ENCODE assay signal across 8 cellular contexts in genomic region chr15:29269485-29270168, GRCh38. TPM values are rescaled to one million over a fixed set of nuclear protein-coding genes. Genes with fewer than 3 reads are reported as not detected.
DNase-seq lines count a peak whose midpoint lies in the region; ATAC-seq and TF ChIP-seq lines count a peak whose summit lies in the region.

TSS of gene NSMCE3 (minus strand) at chr15:29269822. CDS start at chr15:29269705, 117 bp downstream.

- ATAC-seq in HG02870 (IDR thresholded peaks at IDR 0.05; ENCODE audit: unreplicated experiment) (peak; percentile 82), T-helper 17 cell (peak; percentile 90), aorta (ENCODE audit: low FRiP score) (peak; percentile 98)

- H3K4me1 ChIP-seq in ascending aorta (peaks cover 3 to 11% of the 10 kb centered on the region in 2 donors), rectal smooth muscle tissue (ENCODE audit: control insufficient read depth, insufficient read depth, low read length) (peaks cover 19% of the 10 kb centered on the region), aorta (ENCODE audit: control insufficient read depth in 1 of 2, insufficient read depth in 2 of 2, low read length in 2 of 2) (no peaks in the 10 kb centered on the region)

- H3K27ac ChIP-seq in ascending aorta (peak within 1 kb of the TSS; percentile 81 to 82), rectal smooth muscle tissue (ENCODE audit: low read depth, low read length) (peak within 1 kb of the TSS; percentile 94), aorta (ENCODE audit: low read depth in 1 of 2, low read length in 2 of 2) (peak within 1 kb of the TSS; percentile 55 to 62)

- 0% methylated on average over 66 to 68 of the region's 68 CpGs for WGBS in aorta, 2 donors

- no peaks in the 10 kb centered on the region for H3K27me3 ChIP-seq in ascending aorta
- no peaks in the 10 kb centered on the region for H3K27me3 ChIP-seq in rectal smooth muscle tissue (ENCODE audit: control insufficient read depth, insufficient read depth, low read length)
- no peaks in the 10 kb centered on the region for H3K27me3 ChIP-seq in aorta (ENCODE audit: control insufficient read depth in 1 of 2, insufficient read depth in 2 of 2, low read length in 1 of 2)

- H3K4me3 Mint-ChIP-seq in T-helper 17 cell: peak within 1 kb of the TSS; percentile 98

- H3K36me3 ChIP-seq in ascending aorta (no peaks in the 10 kb centered on the region), rectal smooth muscle tissue (ENCODE audit: control insufficient read depth, insufficient read depth, low read length) (no peaks in the 10 kb centered on the region), aorta (ENCODE audit: control insufficient read depth in 1 of 2, insufficient read depth in 2 of 2, low read length in 1 of 2) (no peaks in the 10 kb centered on the region)

- peak within 1 kb of the TSS; percentile 99 for H3K27ac Mint-ChIP-seq in T-helper 17 cell

- peak; percentile 56 for DNase-seq in NCI-H146 (lab: John Stamatoyannopoulos, UW)
- peak; percentile 82 to 88 (median 82) for DNase-seq in T-helper 17 cell
- peak; percentile 52 to 93 for DNase-seq in ascending aorta (ENCODE audit: low spot score in 2 of 2)
- peak; percentile 87 for DNase-seq in hepatic stellate cell (ENCODE audit: low spot score)
- peak; percentile 94 to 96 for DNase-seq in aorta

- peaks cover 33% of the 10 kb centered on the region for H3K4me1 Mint-ChIP-seq in T-helper 17 cell

- no peaks in the 10 kb centered on the region for H3K27me3 Mint-ChIP-seq in T-helper 17 cell

- H3K9me3 ChIP-seq in T-helper 17 cell (ENCODE audit: control insufficient read depth, low read length, poor library complexity, severe bottlenecking) (no peaks in the 10 kb centered on the region), ascending aorta (no peaks in the 10 kb centered on the region), aorta (ENCODE audit: control insufficient read depth, low read length) (no peaks in the 10 kb centered on the region)

- peak; percentile 96 for TF ChIP-seq POLR2A in GM15510 (IDR thresholded peaks at IDR 0.05; ENCODE audit: borderline replicate concordance, extremely low read depth, insufficient read length)

- H3K9ac ChIP-seq in rectal smooth muscle tissue (ENCODE audit: low read length): peak within 1 kb of the TSS; percentile 80

- intact Hi-C loops in ascending aorta (cut with DNase I): loop anchor here (5.0 kb wide), 1 partner anchor 553 kb away; the partner anchor contains the start of gene TJP1
- intact Hi-C loops in aorta (cut with DNase I): no loop called here

- TF ChIP-seq CTCF in ascending aorta (IDR thresholded peaks at IDR 0.05): no peak

- H3K36me3 Mint-ChIP-seq in T-helper 17 cell (ENCODE audit: low read depth): no peaks in the 10 kb centered on the region

- peak within 1 kb of the TSS; percentile 75 for H3K4me3 ChIP-seq in ascending aorta
- H3K4me3 ChIP-seq in rectal smooth muscle tissue (ENCODE audit: low read length): peak within 1 kb of the TSS; percentile 96
- peak within 1 kb of the TSS; percentile 85 to 86 for H3K4me3 ChIP-seq in aorta (ENCODE audit: low read length in 2 of 2)

RNA-seq across cellular contexts. Expression of gene NSMCE3, which starts in this region (rescaled TPM):
- 10 to 100 TPM; 29.1 to 32.0 TPM for total RNA-seq in T-helper 17 cell
- total RNA-seq in ascending aorta: 21.6 TPM
- total RNA-seq in aorta: 1 to 10 TPM; 6.1 TPM
- polyA plus RNA-seq in aorta: 1 to 10 TPM; 2.8 to 5.4 TPM

Comparison
In these comparisons a context has a peak if more than half of its experiments do, and no peak if none do; other contexts are left out.
1. Peak in every context shown above with its lines: DNase-seq, ATAC-seq, H3K4me3 ChIP-seq and H3K27ac ChIP-seq.